21 cellular contexts compared by ENCODE assay signal in the genomic region with DNA sequence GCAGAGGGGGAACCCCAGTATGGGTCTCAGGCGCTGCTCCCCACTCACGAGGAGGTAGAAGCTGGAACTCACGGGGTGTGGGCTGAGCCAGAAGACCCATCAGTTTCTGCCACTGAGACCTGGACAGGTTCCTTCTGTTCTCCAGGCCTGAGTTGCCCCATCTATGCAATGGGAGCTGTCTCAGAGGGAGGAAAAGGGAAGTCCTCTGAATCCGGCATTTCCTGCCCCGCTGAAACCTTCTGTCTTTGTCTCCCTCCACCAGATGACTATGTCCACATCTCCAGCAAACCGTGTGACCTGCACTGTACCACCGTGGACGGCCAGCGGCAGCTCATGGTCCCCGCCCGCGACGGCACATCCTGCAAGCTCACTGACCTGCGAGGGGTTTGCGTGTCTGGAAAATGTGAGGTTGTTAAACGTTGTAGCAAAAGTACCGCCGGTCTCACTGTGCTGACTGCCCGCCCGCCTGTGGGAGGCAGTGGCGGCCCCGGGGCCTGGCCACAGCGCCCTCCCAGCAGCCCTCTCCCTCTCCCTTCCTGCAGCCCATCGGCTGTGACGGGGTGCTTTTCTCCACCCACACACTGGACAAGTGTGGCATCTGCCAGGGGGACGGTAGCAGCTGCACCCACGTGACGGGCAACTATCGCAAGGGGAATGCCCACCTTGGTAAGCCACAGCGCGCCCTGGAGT. TPM values are rescaled to one million over a fixed set of nuclear protein-coding genes. Genes with fewer than 3 reads are reported as not detected.
DNase-seq lines count a peak whose midpoint lies in the region; ATAC-seq and TF ChIP-seq lines count a peak whose summit lies in the region.
"Had no signal": no experiment of that assay in that cellular context is flagged by ENCODE, and none has a peak within 500 bp of the region (broad histone marks: within the 10 kb centered on the region; RNA-seq: fewer than 3 reads in every experiment).

No MANE protein-coding gene starts in this region.

- RAD21 ChIA-PET in HCT116 (lab: Charles Lee; ENCODE audit: low non-redundant PET in 1 of 2, low total read pairs in 2 of 2, uncharacterized antibody in 2 of 2, unreplicated experiment in 2 of 2), result no interaction called here

- H3K4me1 ChIP-seq in HCT116 (ENCODE audit: control insufficient read depth in 1 of 2, insufficient read depth in 2 of 2, low read length in 2 of 2), result no peaks in the 10 kb centered on the region
- peaks cover 11 to 58% (median 29%) of the 10 kb centered on the region in 6 donors for H3K4me1 ChIP-seq in spleen

- peak overlapping the region in 1 of 6 donors; percentile 62 for H3K27ac Mint-ChIP-seq in naive B cell
- H3K27ac Mint-ChIP-seq: activated naive CD4-positive, alpha-beta T cell treated with anti-CD3 and anti-CD28 coated beads for 36 hours; natural killer cell treated with Interleukin-12 subunit alpha and Interleukin-12 subunit beta and Interleukin-15 and Interleukin-18, amount 100 ng/mL, for 72 hours had no signal

- no peaks in the 10 kb centered on the region for H4K20me1 ChIP-seq in HCT116 (ENCODE audit: insufficient read depth)

- H3K4me3 Mint-ChIP-seq in naive B cell, result peak overlapping the region in 7 of 8 donors; percentile 44 to 80 (median 73)
- H3K4me3 Mint-ChIP-seq: activated naive CD4-positive, alpha-beta T cell treated with anti-CD3 and anti-CD28 coated beads for 36 hours; natural killer cell treated with Interleukin-12 subunit alpha and Interleukin-12 subunit beta and Interleukin-15 and Interleukin-18, amount 100 ng/mL, for 72 hours had no signal

- no peak overlapping the region for H3K4me3 ChIP-seq in GM06990 (replicated peaks; ENCODE audit: low read depth, low read length)
- H3K4me3 ChIP-seq in HCT116 (replicated peaks in 1 of 2; ENCODE audit: low read depth in 1 of 2, low read length in 2 of 2), result no peak overlapping the region
- peak overlapping the region in 1 of 8 donors; percentile 34 for H3K4me3 ChIP-seq in spleen

- CTCF ChIA-PET in HCT116 (lab: Charles Lee), result no interaction called here

- peaks cover 13 to 19% (median 18%) of the 10 kb centered on the region in 3 donors for H3K4me1 Mint-ChIP-seq in naive B cell

- H3K27me3 Mint-ChIP-seq in naive B cell, result peaks cover 15 to 50% (median 21%) of the 10 kb centered on the region in 3 donors

- no peak for TF ChIP-seq RAD21 in HCT116 (IDR thresholded peaks at IDR 0.05; ENCODE audit: low read depth)

- WGBS in spleen, 5 donors, result 26 to 50% (median 39%) methylated on average over 25 to 31 of the region's 31 CpGs

- 0 out of 2 replicates have a peak, but pooled peaks have one; percentile 20 for ATAC-seq in HCT116
- peak; percentile 67 to 72 for ATAC-seq in naive B cell (ENCODE audit: low read depth in 2 of 2)
- ATAC-seq in GM21515 (IDR thresholded peaks at IDR 0.05; ENCODE audit: unreplicated experiment), result no peak
- no peak for ATAC-seq in GM21526 (IDR thresholded peaks at IDR 0.05; ENCODE audit: low FRiP score, unreplicated experiment)
- ATAC-seq in GM19023 (IDR thresholded peaks at IDR 0.05; ENCODE audit: unreplicated experiment), result no peak
- ATAC-seq: stimulated activated naive CD8-positive, alpha-beta T cell treated with anti-CD3 and anti-CD28 coated beads, Interleukin-15, Interleukin-2, amounts not matched to agents 100 U/mL and 50 U/mL, for 24 hours had no signal

- H3K4me2 ChIP-seq in HCT116 (ENCODE audit: low read length), result no peak overlapping the region

- TF ChIP-seq CTCF in GM06990 (IDR thresholded peaks at IDR 0.05; ENCODE audit: insufficient read depth, low read length, poor library complexity, severe bottlenecking), result peak; percentile 68
- TF ChIP-seq CTCF in HCT116 (IDR thresholded peaks at IDR 0.05 in 2 of 3, conservative IDR thresholded peaks at IDR 0.05 in 1 of 3; ENCODE audit: borderline replicate concordance in 1 of 3, insufficient read depth in 1 of 3, low read depth in 2 of 3, low read length in 2 of 3), result peak in 1 of 3 experiments; percentile 13; a peak in 1 of 6 replicates
- no peak for TF ChIP-seq CTCF in spleen (IDR thresholded peaks at IDR 0.05 in 8 of 11, conservative IDR thresholded peaks at IDR 0.05 in 3 of 11)

- H3K9me3 ChIP-seq in HCT116 (ENCODE audit: control insufficient read depth in 1 of 2, insufficient read depth in 1 of 2, low read depth in 1 of 2, low read length in 2 of 2) (no peaks in the 10 kb centered on the region), spleen (no peaks in the 10 kb centered on the region)

- POLR2A ChIA-PET in HCT116 (lab: Charles Lee), result no interaction called here

- H3K27me3 ChIP-seq in GM06990 (replicated peaks; ENCODE audit: control insufficient read depth, insufficient read depth, low read length) (peaks cover 4% of the 10 kb centered on the region), HCT116 (ENCODE audit: insufficient read depth, low read length) (no peaks in the 10 kb centered on the region), spleen (replicated peaks in 1 of 7) (peaks cover 0 to 43% (median 12%) of the 10 kb centered on the region in 7 donors)

- no TSS peak for BruUV-seq in HCT116 (replicated peaks; lab: Mats Ljungman, UMichigan)

- H3K9me3 Mint-ChIP-seq in naive B cell, result no peaks in the 10 kb centered on the region
- H3K9me3 Mint-ChIP-seq: activated naive CD4-positive, alpha-beta T cell treated with anti-CD3 and anti-CD28 coated beads for 36 hours; natural killer cell treated with Interleukin-12 subunit alpha and Interleukin-12 subunit beta and Interleukin-15 and Interleukin-18, amount 100 ng/mL, for 72 hours had no signal

- no peaks in the 10 kb centered on the region for H3K9me2 ChIP-seq in HCT116 (ENCODE audit: insufficient read depth)

- DNase-seq in GM06990 (ENCODE audit: extremely low read depth, insufficient read length) (peak; percentile 35), HCT116 (ENCODE audit: low read depth, low spot score) (no peak), UCSD-AML1 (lab: John Stamatoyannopoulos, UW; ENCODE audit: unreplicated experiment) (peak; percentile 62), naive B cell (no peak), spleen (no peak)
- DNase-seq: activated naive CD4-positive, alpha-beta T cell treated with anti-CD3 and anti-CD28 coated beads for 36 hours; EL; glutamatergic neuron; IMR-90; kidney glomerular epithelial cell; NCI-H187; NCI-H526 treated with DMSO at 0.1 percent for 48 hours; stimulated activated CD4-positive, alpha-beta T cell treated with anti-CD3 and anti-CD28 coated beads, Interleukin-4, amount 100 ng/mL, for 4 hours; stimulated activated naive CD8-positive, alpha-beta T cell treated with anti-CD3 and anti-CD28 coated beads, Interleukin-15, Interleukin-2, amounts not matched to agents 100 U/mL and 50 U/mL, for 24 hours had no signal

- intact Hi-C loops in HCT116 (cut with micrococcal nuclease) (no loop called here), spleen (cut with DNase I; ENCODE audit: low total_unique reads) (no loop called here)

- H3K27ac ChIP-seq in HCT116 (ENCODE audit: low read depth, low read length) (no peak overlapping the region), spleen (peak overlapping the region in 4 of 8 donors; percentile 58 to 76 (median 64))

- no peak for TF ChIP-seq POLR2A in HCT116 (IDR thresholded peaks at IDR 0.05; ENCODE audit: borderline replicate concordance, extremely low read depth, insufficient read depth, insufficient read length)
- TF ChIP-seq POLR2A in spleen (IDR thresholded peaks at IDR 0.05), result no peak

- no peaks in the 10 kb centered on the region for H3K79me2 ChIP-seq in HCT116 (ENCODE audit: insufficient read depth, low read length)

- H3K36me3 Mint-ChIP-seq in naive B cell, result no peaks in the 10 kb centered on the region
- H3K36me3 Mint-ChIP-seq: natural killer cell treated with Interleukin-12 subunit alpha and Interleukin-12 subunit beta and Interleukin-15 and Interleukin-18, amount 100 ng/mL, for 72 hours had no signal

- H3K36me3 ChIP-seq in GM06990 (ENCODE audit: control insufficient read depth, insufficient read depth, low read length) (no peaks in the 10 kb centered on the region), HCT116 (ENCODE audit: control insufficient read depth in 1 of 2, insufficient read depth in 2 of 2, low read length in 2 of 2) (no peaks in the 10 kb centered on the region), spleen (peaks cover 0 to 6% (median 0%) of the 10 kb centered on the region in 6 donors)

- H3K9ac ChIP-seq in HCT116 (ENCODE audit: low read length), result no peak overlapping the region

- no peak overlapping the region for H2AFZ ChIP-seq in HCT116 (ENCODE audit: low read depth, low read length, poor library complexity, severe bottlenecking)

TF ChIP-seq in HCT116, 20 proteins besides CTCF, POLR2A, EP300 and RAD21 (continues in another document):
- TF ChIP-seq CBX3 (IDR thresholded peaks at IDR 0.05; ENCODE audit: low read depth) (no peak), JUND (IDR thresholded peaks at IDR 0.05) (no peak), POLR2AphosphoS5 (IDR thresholded peaks at IDR 0.05; ENCODE audit: low read depth, low read length) (no peak), ZNF274 (IDR thresholded peaks at IDR 0.05; ENCODE audit: low read depth, low read length) (no peak), SIN3A (IDR thresholded peaks at IDR 0.05; ENCODE audit: low read depth) (no peak), EZH2phosphoT487 (IDR thresholded peaks at IDR 0.05; ENCODE audit: borderline replicate concordance) (no peak), SP1 (IDR thresholded peaks at IDR 0.05; ENCODE audit: low read depth) (no peak), FOSL1 (IDR thresholded peaks at IDR 0.05; ENCODE audit: low read depth) (no peak), YY1 (IDR thresholded peaks at IDR 0.05; ENCODE audit: extremely low read depth, insufficient replicate concordance, low read depth, low read length) (no peak), EGR1 (IDR thresholded peaks at IDR 0.05; ENCODE audit: low read depth) (no peak), SRF (IDR thresholded peaks at IDR 0.05; ENCODE audit: low read depth) (no peak), TCF7L2 (IDR thresholded peaks at IDR 0.05; ENCODE audit: borderline replicate concordance, extremely low read depth, insufficient read depth, insufficient read length) (no peak), EZH2 (IDR thresholded peaks at IDR 0.05) (no peak)
- TF ChIP-seq, protein P1, sequence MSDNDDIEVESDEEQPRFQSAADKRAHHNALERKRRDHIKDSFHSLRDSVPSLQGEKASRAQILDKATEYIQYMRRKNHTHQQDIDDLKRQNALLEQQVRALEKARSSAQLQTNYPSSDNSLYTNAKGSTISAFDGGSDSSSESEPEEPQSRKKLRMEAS (IDR thresholded peaks at IDR 0.05), result no peak

RNA-seq across cellular contexts. Expression of a gene that starts 6.0 kb away (rescaled TPM):
- not detected for total RNA-seq in HCT116 (2021; ENCODE audit: unreplicated experiment)
- polyA plus RNA-seq in HCT116 (2012), result not detected in 2 replicates
- not detected for polyA plus RNA-seq in naive B cell (ENCODE audit: low read depth in 6 of 6)
- total RNA-seq in spleen, result 10 to 100 TPM in 1 of 7 donors, 1 to 10 TPM in 6; 1.6 to 10.1 (median 4.1) TPM
- 10 to 100 TPM in 1 of 3 donors, 1 to 10 TPM in 2; 3.0 to 11.7 (median 4.5) TPM for polyA plus RNA-seq in spleen
- total RNA-seq: bronchial epithelial cell; IMR-90; natural killer cell treated with Interleukin-12 subunit alpha and Interleukin-12 subunit beta and Interleukin-15 and Interleukin-18, amount 100 ng/mL, for 72 hours had no signal
- polyA plus RNA-seq: BJ, IMR-90 had no signal

RNA-seq across cellular contexts. Expression of a gene that starts 15.7 kb away (rescaled TPM):
- not detected for total RNA-seq in HCT116 (2021; ENCODE audit: unreplicated experiment)
- polyA plus RNA-seq in HCT116 (2012), result not detected in 2 replicates
- polyA plus RNA-seq in naive B cell (ENCODE audit: low read depth in 6 of 6), result not detected
- not detected for total RNA-seq in spleen
- polyA plus RNA-seq in spleen, result not detected
- total RNA-seq: activated naive CD4-positive, alpha-beta T cell treated with anti-CD3 and anti-CD28 coated beads for 36 hours; bronchial epithelial cell; IMR-90; natural killer cell treated with Interleukin-12 subunit alpha and Interleukin-12 subunit beta and Interleukin-15 and Interleukin-18, amount 100 ng/mL, for 72 hours; sciatic nerve had no signal
- polyA plus RNA-seq: BJ, IMR-90 had no signal

Comparison
In these comparisons a context has a peak if more than half of its experiments do, and no peak if none do; other contexts are left out.
1. DNase-seq: peak in GM06990 (single experiment) and UCSD-AML1 (single experiment); none in HCT116 (single experiment), naive B cell (single experiment) and spleen (single experiment).
2. ATAC-seq: peak in HCT116 (single experiment) and naive B cell (2 of 2); none in GM21515 (single experiment), GM21526 (single experiment) and GM19023 (single experiment).